Comparison of ENCODE assay signal across 1 cellular context in the genomic region with DNA sequence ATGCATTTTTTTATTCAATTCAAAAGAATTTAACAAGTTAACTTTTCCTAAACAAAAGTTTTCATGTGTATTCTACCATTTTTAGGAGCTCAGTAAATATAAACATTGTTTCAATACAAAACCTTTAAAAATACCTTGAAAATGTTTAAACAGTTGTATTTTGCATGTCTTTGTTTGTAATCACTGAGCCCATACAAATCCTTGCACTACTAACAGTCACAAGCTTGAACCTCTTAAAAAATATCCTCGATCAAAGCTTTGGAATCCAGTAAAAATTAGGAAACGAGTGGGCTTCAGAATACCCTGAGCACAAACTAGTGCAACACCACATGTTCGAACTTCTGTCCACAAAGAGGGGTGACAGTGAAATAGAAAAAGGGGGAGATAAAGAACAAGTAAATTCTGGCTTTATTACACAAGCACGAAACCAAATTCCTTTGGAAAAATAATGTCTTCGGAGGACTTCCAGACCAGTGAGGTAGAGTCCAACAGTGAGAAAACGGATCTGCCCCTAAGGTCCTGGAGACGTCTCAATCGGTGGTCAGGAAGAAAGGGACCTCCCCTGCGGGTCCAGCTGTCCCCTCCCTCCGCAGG.
TF ChIP-seq lines count a peak whose summit lies in the region.

No MANE protein-coding gene starts in this region.

TF ChIP-seq in K562, 482 proteins besides CTCF, POLR2A, EP300 and RAD21 (continued from another document):
- TF ChIP-seq, protein P1, sequence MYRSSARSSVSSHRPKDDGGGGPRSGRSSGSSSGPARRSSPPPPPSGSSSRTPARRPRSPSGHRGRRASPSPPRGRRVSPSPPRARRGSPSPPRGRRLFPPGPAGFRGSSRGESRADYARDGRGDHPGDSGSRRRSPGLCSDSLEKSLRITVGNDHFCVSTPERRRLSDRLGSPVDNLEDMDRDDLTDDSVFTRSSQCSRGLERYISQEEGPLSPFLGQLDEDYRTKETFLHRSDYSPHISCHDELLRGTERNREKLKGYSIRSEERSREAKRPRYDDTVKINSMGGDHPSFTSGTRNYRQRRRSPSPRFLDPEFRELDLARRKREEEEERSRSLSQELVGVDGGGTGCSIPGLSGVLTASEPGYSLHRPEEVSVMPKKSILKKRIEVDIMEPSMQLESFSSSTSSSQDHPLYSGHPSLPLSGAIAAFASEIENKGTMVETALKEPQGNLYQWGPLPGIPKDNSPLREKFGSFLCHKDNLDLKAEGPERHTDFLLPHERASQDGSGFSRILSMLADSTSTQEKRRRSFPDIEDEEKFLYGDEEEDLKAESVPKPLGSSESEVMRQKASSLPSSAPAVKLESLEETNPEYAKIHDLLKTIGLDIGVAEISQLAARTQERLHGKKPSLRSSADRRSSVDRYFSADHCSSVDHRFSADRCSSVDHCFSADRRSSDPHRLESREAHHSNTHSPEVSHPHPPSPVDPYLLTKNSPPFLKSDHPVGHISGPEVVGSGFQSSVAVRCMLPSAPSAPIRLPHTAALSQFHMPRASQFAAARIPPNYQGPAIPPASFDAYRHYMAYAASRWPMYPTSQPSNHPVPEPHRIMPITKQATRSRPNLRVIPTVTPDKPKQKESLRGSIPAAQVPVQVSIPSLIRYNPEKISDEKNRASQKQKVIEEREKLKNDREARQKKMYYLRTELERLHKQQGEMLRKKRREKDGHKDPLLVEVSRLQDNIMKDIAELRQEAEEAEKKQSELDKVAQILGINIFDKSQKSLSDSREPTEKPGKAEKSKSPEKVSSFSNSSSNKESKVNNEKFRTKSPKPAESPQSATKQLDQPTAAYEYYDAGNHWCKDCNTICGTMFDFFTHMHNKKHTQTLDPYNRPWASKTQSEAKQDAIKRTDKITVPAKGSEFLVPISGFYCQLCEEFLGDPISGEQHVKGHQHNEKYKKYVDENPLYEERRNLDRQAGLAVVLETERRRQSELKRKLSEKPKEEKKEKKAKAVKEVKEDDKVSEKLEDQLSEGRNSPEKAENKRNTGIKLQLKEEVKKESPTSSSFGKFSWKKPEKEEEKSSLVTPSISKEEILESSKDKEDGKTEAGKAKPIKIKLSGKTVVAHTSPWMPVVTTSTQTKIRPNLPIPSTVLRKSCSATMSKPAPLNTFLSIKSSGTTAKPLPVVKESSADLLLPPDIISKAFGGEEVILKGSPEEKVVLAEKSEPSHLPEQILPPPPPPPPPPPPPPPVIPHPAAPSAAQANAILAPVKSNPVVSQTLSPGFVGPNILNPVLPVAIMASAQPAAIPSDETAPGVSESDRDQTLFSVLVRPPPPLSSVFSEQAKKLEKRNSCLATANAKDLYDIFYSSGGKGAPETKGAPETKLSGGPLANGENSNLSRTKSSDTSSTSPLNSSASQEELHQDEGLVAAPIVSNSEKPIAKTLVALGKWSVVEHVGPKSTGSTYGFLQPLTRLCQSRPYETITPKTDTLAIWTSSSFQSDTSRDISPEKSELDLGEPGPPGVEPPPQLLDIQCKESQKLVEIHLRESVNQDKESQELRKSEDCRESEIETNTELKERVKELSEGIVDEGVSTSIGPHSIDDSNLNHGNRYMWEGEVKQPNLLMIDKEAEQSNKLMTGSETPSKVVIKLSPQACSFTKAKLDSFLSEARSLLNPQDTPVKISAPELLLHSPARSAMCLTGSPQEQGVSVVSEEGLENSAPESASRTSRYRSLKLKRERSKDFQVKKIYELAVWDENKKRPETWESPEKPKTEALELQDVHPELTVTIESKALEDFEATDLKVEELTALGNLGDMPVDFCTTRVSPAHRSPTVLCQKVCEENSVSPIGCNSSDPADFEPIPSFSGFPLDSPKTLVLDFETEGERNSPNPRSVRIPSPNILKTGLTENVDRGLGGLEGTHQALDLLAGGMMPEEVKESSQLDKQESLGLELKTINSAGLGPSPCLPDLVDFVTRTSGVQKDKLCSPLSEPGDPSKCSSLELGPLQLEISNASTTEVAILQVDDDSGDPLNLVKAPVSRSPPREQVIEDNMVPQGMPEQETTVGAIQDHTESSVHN (IDR thresholded peaks at IDR 0.05; ENCODE audit: borderline replicate concordance in 1 of 2, low read depth in 1 of 2): peak in 1 of 2 experiments; percentile 38; a peak in 1 of 4 replicates
- TF ChIP-seq SMARCC2 (IDR thresholded peaks at IDR 0.05; ENCODE audit: low read depth): peak; percentile 22; the same call in 1 of the 2 replicates
- TF ChIP-seq, protein P2, sequence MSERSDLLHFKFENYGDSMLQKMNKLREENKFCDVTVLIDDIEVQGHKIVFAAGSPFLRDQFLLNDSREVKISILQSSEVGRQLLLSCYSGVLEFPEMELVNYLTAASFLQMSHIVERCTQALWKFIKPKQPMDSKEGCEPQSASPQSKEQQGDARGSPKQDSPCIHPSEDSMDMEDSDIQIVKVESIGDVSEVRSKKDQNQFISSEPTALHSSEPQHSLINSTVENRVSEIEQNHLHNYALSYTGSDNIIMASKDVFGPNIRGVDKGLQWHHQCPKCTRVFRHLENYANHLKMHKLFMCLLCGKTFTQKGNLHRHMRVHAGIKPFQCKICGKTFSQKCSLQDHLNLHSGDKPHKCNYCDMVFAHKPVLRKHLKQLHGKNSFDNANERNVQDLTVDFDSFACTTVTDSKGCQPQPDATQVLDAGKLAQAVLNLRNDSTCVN (CRISPR knock-in tag; IDR thresholded peaks at IDR 0.05): no peak
- TF ChIP-seq ARHGAP35 (IDR thresholded peaks at IDR 0.05; ENCODE audit: partially characterized antibody): no peak
- TF ChIP-seq KDM5B (IDR thresholded peaks at IDR 0.05; ENCODE audit: insufficient replicate concordance, low read depth, low read length): peak; percentile 33
- TF ChIP-seq, protein P3, sequence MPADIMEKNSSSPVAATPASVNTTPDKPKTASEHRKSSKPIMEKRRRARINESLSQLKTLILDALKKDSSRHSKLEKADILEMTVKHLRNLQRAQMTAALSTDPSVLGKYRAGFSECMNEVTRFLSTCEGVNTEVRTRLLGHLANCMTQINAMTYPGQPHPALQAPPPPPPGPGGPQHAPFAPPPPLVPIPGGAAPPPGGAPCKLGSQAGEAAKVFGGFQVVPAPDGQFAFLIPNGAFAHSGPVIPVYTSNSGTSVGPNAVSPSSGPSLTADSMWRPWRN (IDR thresholded peaks at IDR 0.05; ENCODE audit: low read depth): peak; percentile 36; the same call in 1 of the 2 replicates
- no peak for TF ChIP-seq CEBPG (CRISPR knock-in tag; IDR thresholded peaks at IDR 0.05)
- peak; percentile 42 to 48; a peak in 2 of 4 replicates for TF ChIP-seq CEBPG (tag; conservative IDR thresholded peaks at IDR 0.05 in 1 of 2, IDR thresholded peaks at IDR 0.05 in 1 of 2)
- TF ChIP-seq BRD9 (IDR thresholded peaks at IDR 0.05; ENCODE audit: low read depth, partially characterized antibody): peak; percentile 38
- peak; percentile 47; the same call in 1 of the 2 replicates for TF ChIP-seq BACH1 (tag; IDR thresholded peaks at IDR 0.05)
- TF ChIP-seq NR2F6 (CRISPR knock-in tag; IDR thresholded peaks at IDR 0.05): 0 out of 2 replicates have a peak, but pooled peaks have one; percentile 19
- TF ChIP-seq, protein P4, sequence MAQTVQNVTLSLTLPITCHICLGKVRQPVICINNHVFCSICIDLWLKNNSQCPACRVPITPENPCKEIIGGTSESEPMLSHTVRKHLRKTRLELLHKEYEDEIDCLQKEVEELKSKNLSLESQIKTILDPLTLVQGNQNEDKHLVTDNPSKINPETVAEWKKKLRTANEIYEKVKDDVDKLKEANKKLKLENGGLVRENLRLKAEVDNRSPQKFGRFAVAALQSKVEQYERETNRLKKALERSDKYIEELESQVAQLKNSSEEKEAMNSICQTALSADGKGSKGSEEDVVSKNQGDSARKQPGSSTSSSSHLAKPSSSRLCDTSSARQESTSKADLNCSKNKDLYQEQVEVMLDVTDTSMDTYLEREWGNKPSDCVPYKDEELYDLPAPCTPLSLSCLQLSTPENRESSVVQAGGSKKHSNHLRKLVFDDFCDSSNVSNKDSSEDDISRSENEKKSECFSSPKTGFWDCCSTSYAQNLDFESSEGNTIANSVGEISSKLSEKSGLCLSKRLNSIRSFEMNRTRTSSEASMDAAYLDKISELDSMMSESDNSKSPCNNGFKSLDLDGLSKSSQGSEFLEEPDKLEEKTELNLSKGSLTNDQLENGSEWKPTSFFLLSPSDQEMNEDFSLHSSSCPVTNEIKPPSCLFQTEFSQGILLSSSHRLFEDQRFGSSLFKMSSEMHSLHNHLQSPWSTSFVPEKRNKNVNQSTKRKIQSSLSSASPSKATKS (CRISPR knock-in tag; IDR thresholded peaks at IDR 0.05): 0 out of 2 replicates have a peak, but pooled peaks have one; percentile 73
- peak; percentile 57 for TF ChIP-seq NEUROD1 (IDR thresholded peaks at IDR 0.05; ENCODE audit: borderline replicate concordance, low read depth, low read length, partially characterized antibody)
- TF ChIP-seq, protein P5, sequence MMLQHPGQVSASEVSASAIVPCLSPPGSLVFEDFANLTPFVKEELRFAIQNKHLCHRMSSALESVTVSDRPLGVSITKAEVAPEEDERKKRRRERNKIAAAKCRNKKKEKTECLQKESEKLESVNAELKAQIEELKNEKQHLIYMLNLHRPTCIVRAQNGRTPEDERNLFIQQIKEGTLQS (IDR thresholded peaks at IDR 0.05): 0 out of 2 replicates have a peak, but pooled peaks have one; percentile 22
- TF ChIP-seq, protein P5 (CRISPR knock-in tag; conservative IDR thresholded peaks at IDR 0.05): no peak
- TF ChIP-seq ZNF668 (CRISPR knock-in tag; IDR thresholded peaks at IDR 0.05): peak; percentile 61; the same call in 1 of the 2 replicates
- TF ChIP-seq NR2C1 (IDR thresholded peaks at IDR 0.05): peak; percentile 33; the same call in 1 of the 2 replicates
- TF ChIP-seq NR2C1 (tag; IDR thresholded peaks at IDR 0.05): no peak
- TF ChIP-seq PTTG1 (tag; IDR thresholded peaks at IDR 0.05; ENCODE audit: low read depth): no peak
- TF ChIP-seq, protein P6, sequence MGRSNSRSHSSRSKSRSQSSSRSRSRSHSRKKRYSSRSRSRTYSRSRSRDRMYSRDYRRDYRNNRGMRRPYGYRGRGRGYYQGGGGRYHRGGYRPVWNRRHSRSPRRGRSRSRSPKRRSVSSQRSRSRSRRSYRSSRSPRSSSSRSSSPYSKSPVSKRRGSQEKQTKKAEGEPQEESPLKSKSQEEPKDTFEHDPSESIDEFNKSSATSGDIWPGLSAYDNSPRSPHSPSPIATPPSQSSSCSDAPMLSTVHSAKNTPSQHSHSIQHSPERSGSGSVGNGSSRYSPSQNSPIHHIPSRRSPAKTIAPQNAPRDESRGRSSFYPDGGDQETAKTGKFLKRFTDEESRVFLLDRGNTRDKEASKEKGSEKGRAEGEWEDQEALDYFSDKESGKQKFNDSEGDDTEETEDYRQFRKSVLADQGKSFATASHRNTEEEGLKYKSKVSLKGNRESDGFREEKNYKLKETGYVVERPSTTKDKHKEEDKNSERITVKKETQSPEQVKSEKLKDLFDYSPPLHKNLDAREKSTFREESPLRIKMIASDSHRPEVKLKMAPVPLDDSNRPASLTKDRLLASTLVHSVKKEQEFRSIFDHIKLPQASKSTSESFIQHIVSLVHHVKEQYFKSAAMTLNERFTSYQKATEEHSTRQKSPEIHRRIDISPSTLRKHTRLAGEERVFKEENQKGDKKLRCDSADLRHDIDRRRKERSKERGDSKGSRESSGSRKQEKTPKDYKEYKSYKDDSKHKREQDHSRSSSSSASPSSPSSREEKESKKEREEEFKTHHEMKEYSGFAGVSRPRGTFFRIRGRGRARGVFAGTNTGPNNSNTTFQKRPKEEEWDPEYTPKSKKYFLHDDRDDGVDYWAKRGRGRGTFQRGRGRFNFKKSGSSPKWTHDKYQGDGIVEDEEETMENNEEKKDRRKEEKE (IDR thresholded peaks at IDR 0.05; ENCODE audit: borderline replicate concordance in 1 of 2, control insufficient read depth in 1 of 2, low read depth in 2 of 2, low read length in 1 of 2): peak in 1 of 2 experiments; percentile 58; a peak in 1 of 4 replicates
TF ChIP-seq in K562: peak in this region for 59.
